8 cellular contexts compared by ENCODE assay signal in the genomic region with DNA sequence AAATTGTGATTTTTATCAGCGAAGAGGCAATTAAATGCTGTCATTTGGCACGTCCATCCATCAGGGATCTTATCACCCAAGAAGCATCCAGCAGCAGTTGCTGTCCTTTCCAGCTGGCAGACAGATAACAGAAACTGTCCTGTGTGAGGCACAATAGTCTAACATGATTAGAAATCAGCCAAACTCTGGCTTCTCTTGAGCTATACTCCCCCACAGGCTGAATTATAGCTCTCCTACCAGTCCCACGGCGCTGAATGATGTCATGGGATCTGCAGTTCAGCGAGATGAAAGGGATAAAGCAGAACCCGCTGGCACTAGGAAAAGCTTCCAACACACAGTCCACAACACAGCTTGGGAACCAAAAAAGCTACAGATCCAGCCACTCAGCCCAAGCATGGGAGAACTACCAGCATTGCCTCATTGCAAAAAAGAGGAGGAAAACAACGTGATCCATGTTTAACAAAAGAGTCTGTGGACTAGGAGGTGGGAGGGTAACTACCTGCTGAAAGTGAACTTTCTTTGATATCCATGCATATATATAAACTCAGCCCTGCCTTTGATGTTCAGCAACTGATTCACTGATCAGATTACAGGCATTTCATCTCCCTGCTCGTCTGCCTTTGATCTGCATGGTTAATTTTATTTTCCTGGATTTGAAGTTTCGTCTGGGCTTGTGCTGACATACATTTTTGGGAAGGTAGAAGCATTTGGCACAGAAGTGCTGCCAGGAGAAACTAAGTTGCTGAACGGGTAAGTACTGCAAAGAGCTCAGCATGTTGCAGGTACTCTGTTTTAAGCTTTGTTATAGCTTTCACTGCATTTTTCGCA. TPM values are rescaled to one million over a fixed set of nuclear protein-coding genes. Genes with fewer than 3 reads are reported as not detected.
DNase-seq lines count a peak whose midpoint lies in the region; ATAC-seq and TF ChIP-seq lines count a peak whose summit lies in the region.

A gene with protein sequence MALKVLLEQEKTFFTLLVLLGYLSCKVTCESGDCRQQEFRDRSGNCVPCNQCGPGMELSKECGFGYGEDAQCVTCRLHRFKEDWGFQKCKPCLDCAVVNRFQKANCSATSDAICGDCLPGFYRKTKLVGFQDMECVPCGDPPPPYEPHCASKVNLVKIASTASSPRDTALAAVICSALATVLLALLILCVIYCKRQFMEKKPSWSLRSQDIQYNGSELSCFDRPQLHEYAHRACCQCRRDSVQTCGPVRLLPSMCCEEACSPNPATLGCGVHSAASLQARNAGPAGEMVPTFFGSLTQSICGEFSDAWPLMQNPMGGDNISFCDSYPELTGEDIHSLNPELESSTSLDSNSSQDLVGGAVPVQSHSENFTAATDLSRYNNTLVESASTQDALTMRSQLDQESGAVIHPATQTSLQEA (plus strand): TSS at position 314 of the 828 bp plus-strand sequence. CDS start 19,772 bp downstream, outside the sequence.

- WGBS in suprapubic skin, result 8% methylated on average over 11 of the region's 11 CpGs

- no peaks in the 10 kb centered on the region for H3K36me3 ChIP-seq in iPS-20b (ENCODE audit: insufficient read depth, low read depth, low read length)
- H3K36me3 ChIP-seq in suprapubic skin, result no peaks in the 10 kb centered on the region

- no peaks in the 10 kb centered on the region for H3K9me3 Mint-ChIP-seq in HFFc6
- no peaks in the 10 kb centered on the region for H3K9me3 Mint-ChIP-seq in WTC11

- peak within 1 kb of the TSS; percentile 85 for H3K4me3 Mint-ChIP-seq in HFFc6
- H3K4me3 Mint-ChIP-seq in WTC11, result no peak within 1 kb of the TSS

- H3K9me3 ChIP-seq in iPS-20b (ENCODE audit: insufficient read depth, low read depth, low read length) (no peaks in the 10 kb centered on the region), suprapubic skin (no peaks in the 10 kb centered on the region)

- H3K27ac ChIP-seq in iPS-20b (ENCODE audit: low read length), result no peak within 1 kb of the TSS
- peak within 1 kb of the TSS; percentile 74 for H3K27ac ChIP-seq in suprapubic skin

- in situ Hi-C loops in KBM-7 (cut with MboI; ENCODE audit: low pct_unique_long_range_greater_than_20kb, low sequenced_read_pairs), result no loop called here

- no peak for TF ChIP-seq POLR2A in suprapubic skin (IDR thresholded peaks at IDR 0.05)

- H3K36me3 Mint-ChIP-seq in HFFc6 (ENCODE audit: low read depth) (no peaks in the 10 kb centered on the region), WTC11 (no peaks in the 10 kb centered on the region)

- H3K4me3 ChIP-seq in iPS-20b (ENCODE audit: low read length), result peak within 1 kb of the TSS; percentile 30
- H3K4me3 ChIP-seq in suprapubic skin, result peak within 1 kb of the TSS; percentile 33

- H3K27me3 ChIP-seq in iPS-20b (ENCODE audit: insufficient read depth, low read length), result no peaks in the 10 kb centered on the region
- no peaks in the 10 kb centered on the region for H3K27me3 ChIP-seq in suprapubic skin

- H3K4me1 ChIP-seq in iPS-20b (ENCODE audit: insufficient read depth, low read length) (peaks cover 11% of the 10 kb centered on the region), suprapubic skin (peaks cover 18% of the 10 kb centered on the region)

- H3K27ac Mint-ChIP-seq in HFFc6 (peak within 1 kb of the TSS; percentile 80), WTC11 (no peak within 1 kb of the TSS)

- POLR2A ChIA-PET in WTC11 (lab: Charles Lee), result no interaction called here

- ATAC-seq in WTC11, result peak; percentile 56
- ATAC-seq in GM19023 (IDR thresholded peaks at IDR 0.05; ENCODE audit: unreplicated experiment), result no peak

- peaks cover 30% of the 10 kb centered on the region for H3K4me1 Mint-ChIP-seq in HFFc6 (ENCODE audit: low read depth)
- peaks cover 13% of the 10 kb centered on the region for H3K4me1 Mint-ChIP-seq in WTC11

- TF ChIP-seq CTCF in HFFc6 (IDR thresholded peaks at IDR 0.05), result no peak
- TF ChIP-seq CTCF in WTC11 (IDR thresholded peaks at IDR 0.05), result no peak
- no peak for TF ChIP-seq CTCF in suprapubic skin (IDR thresholded peaks at IDR 0.05)

- no peak for TF ChIP-seq EP300 in suprapubic skin (IDR thresholded peaks at IDR 0.05)

- DNase-seq in HFFc6 (peak; percentile 84), WTC11 (ENCODE audit: low spot score) (no peak), suprapubic skin (ENCODE audit: low spot score in 2 of 2) (no peak), KBM-7 (no peak), SW 1271 (lab: John Stamatoyannopoulos, UW) (no peak)
- DNase-seq in stimulated activated CD8-positive, alpha-beta memory T cell treated with anti-CD3 and anti-CD28 coated beads, Interleukin-4, amount 100 ng/mL, for 48 hours, result no peak

- H3K27me3 Mint-ChIP-seq in HFFc6 (ENCODE audit: insufficient read depth) (no peaks in the 10 kb centered on the region; the same call in 1 of the 2 replicates), WTC11 (ENCODE audit: low read depth) (no peaks in the 10 kb centered on the region)

- CTCF ChIA-PET in WTC11 (lab: Charles Lee), result interaction anchor here (0.7 to 1.6 kb wide), 5 partner anchors 8 to 171 kb away, joined by 3 to 7 read pairs (median 4); no protein-coding TSS in a partner anchor

- peak within 1 kb of the TSS; percentile 26; the same call in 1 of the 2 replicates for H3K9ac ChIP-seq in iPS-20b (ENCODE audit: low read depth, low read length)

TF ChIP-seq in WTC11, 78 proteins besides CTCF, POLR2A, EP300 and RAD21:
- no peak for TF ChIP-seq GABPB1 (CRISPR knock-in tag; IDR thresholded peaks at IDR 0.05)
- TF ChIP-seq, protein P1, sequence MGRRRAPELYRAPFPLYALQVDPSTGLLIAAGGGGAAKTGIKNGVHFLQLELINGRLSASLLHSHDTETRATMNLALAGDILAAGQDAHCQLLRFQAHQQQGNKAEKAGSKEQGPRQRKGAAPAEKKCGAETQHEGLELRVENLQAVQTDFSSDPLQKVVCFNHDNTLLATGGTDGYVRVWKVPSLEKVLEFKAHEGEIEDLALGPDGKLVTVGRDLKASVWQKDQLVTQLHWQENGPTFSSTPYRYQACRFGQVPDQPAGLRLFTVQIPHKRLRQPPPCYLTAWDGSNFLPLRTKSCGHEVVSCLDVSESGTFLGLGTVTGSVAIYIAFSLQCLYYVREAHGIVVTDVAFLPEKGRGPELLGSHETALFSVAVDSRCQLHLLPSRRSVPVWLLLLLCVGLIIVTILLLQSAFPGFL (CRISPR knock-in tag; IDR thresholded peaks at IDR 0.05; ENCODE audit: borderline replicate concordance), result no peak

RNA-seq across cellular contexts. Expression of the gene that starts here (rescaled TPM):
- total RNA-seq in HFFc6 (2021; fragmentation: NEBNext Ultra II Directional; extraction: Animal tissue kit (Norgen Biotek cat#: 25700)), result 10 to 100 TPM in 1 of 6 experiments, 1 to 10 TPM in 5; 5.9 to 10.1 (median 8.7) TPM
- total RNA-seq in WTC11 (2021), result 0.20 to 0.27 TPM (median 0.23 TPM) in 3 replicates
- total RNA-seq in suprapubic skin, result 100 to 1,000 TPM in 1 of 4 donors, 10 to 100 TPM in 3; 74.6 to 100 (median 78.5) TPM

Comparison
In these comparisons a context has a peak if more than half of its experiments do, and no peak if none do; other contexts are left out.
1. RNA of the gene that starts here (total RNA-seq): 74.6 to 100 TPM in suprapubic skin; 5.9 to 10.1 TPM in HFFc6 and 0.20 to 0.27 TPM in WTC11; every median in the first group is over 4 times any median in the second.
2. Peak in ATAC-seq in WTC11; RNA of the gene not detected or under 1 TPM.